ENCODE assay signal across 9 cellular contexts in the genomic region with DNA sequence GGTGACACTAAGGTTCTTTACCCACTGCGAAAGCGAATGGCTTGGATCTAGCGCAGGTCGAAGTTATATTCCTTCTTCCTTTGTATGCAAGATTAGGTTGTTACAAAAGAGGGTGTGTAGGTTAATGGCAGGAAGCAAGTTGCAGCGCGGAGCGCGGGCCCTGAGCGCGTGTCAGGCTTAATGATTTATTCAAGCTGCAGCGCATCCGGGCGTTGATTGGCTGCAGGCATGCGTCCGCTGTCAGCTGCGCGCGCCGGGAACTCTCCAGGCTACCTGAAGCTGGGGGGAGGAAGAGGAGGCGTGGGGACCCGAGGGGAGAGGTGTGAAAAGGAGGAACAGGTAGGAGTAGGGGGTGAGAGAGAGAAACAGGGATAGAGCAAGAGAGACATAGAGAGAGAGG. TPM values are rescaled to one million over a fixed set of nuclear protein-coding genes. Genes with fewer than 3 reads are reported as not detected.
DNase-seq lines count a peak whose midpoint lies in the region; ATAC-seq lines count a peak whose summit lies in the region.
"Had no signal": no experiment of that assay in that cellular context is flagged by ENCODE, and none has a peak within 500 bp of the region (broad histone marks: within the 10 kb centered on the region; RNA-seq: fewer than 3 reads in every experiment).

No MANE protein-coding gene starts in this region.

- ATAC-seq in left colon, result peak; percentile 99
- ATAC-seq in HG03039 (IDR thresholded peaks at IDR 0.05; ENCODE audit: unreplicated experiment), result no peak

- H3K36me3 ChIP-seq in H7 (replicated peaks; ENCODE audit: control insufficient read depth, insufficient read depth, low read length), result no peaks in the 10 kb centered on the region

- DNase-seq in DMS153 (lab: John Stamatoyannopoulos, UW), result peak; percentile 96
- peak; percentile 73 for DNase-seq in H7
- peak; percentile 35 for DNase-seq in SW480 (ENCODE audit: low spot score)
- peak; percentile 44 to 73 for DNase-seq in left colon
- no peak for DNase-seq in hepatic stellate cell (ENCODE audit: low spot score)
- DNase-seq in HT-29 (ENCODE audit: low spot score), result no peak
- no peak for DNase-seq in stimulated activated CD4-positive, alpha-beta T cell treated with anti-CD3 and anti-CD28 coated beads, Interleukin-4, amount 100 ng/mL, for 4 hours
- DNase-seq: effector CD4-positive, alpha-beta T cell had no signal

- H3K27me3 ChIP-seq in H7 (ENCODE audit: control insufficient read depth, insufficient read depth, low read length), result peaks cover 88% of the 10 kb centered on the region

- peak overlapping the region; percentile 12; the same call in 1 of the 2 replicates for H3K4me3 ChIP-seq in H7 (ENCODE audit: insufficient read depth, low read depth, low read length)

- intact Hi-C loops in left colon (cut with DNase I, micrococcal nuclease), result no loop called here

RNA-seq across cellular contexts. Expression of a gene that starts 7.4 kb away (rescaled TPM):
- total RNA-seq in H7 (2014; rRNA removed; shearing (Covaris generic)), result 0.07 TPM in 1 of 2 replicates, not detected in the other
- under 1 TPM; 0.12 to 0.47 TPM for total RNA-seq in left colon
- total RNA-seq in HT-29 (2014; rRNA removed; shearing (Covaris generic)), result not detected in 2 replicates

RNA-seq across cellular contexts. Expression of a gene that starts 47.8 kb away (rescaled TPM):
- total RNA-seq in H7 (2014; rRNA removed; shearing (Covaris generic)), result 0.37 and 0.42 TPM in 2 replicates
- not detected for total RNA-seq in left colon
- total RNA-seq in HT-29 (2014; rRNA removed; shearing (Covaris generic)), result 0.26 TPM in 1 of 2 replicates, not detected in the other

Comparison
In these comparisons a context has a peak if more than half of its experiments do, and no peak if none do; other contexts are left out.
1. DNase-seq: peak in DMS153 (single experiment), H7 (single experiment), SW480 (single experiment) and left colon (2 of 2); none in hepatic stellate cell (single experiment), HT-29 (single experiment) and stimulated activated CD4-positive, alpha-beta T cell treated with anti-CD3 and anti-CD28 coated beads, Interleukin-4, amount 100 ng/mL, for 4 hours (0 of 2).